8 cellular contexts compared by ENCODE assay signal in the genomic region with DNA sequence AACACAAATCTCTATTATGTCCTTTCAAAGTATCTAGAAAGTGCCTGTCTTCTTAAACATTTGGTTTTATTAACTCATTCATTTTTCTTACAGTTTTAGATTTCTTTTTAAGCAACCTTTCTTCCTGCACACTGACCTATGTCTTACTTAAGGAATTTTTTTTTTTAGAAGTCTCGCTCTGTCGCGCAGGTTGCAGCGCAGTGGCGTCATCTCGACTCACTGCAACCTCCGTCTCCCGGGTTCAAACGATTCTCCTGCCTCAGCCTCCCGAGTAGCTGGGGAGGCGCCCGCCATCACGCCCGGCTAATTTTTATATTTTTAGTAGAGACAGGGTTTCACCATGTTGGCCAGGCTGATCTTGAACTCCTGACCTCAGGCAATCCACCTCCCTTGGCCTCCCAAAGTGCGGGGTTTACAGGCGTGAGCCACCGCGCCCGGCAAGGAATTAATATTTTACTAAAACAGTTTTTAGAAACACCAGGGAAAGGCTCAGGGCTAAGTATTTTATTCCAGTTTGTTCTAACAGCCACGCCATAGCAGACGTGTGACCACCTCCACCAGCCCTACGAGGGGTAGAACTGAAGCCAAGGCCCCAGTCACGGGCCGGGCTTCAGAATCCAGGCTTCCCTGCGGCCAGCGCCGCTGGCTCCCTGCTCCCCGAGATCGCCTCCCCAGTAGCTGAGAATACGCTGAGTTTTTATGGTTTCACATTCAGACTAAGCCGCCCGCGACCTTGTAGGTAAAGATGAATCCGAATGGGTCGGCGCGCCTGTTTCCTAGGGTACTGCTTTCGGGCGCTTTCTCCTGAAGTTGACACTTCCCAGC.
DNase-seq lines count a peak whose midpoint lies in the region; ATAC-seq lines count a peak whose summit lies in the region.

No MANE protein-coding gene starts in this region.

- peaks cover 5% of the 10 kb centered on the region for H3K4me1 ChIP-seq in iPS-15b (ENCODE audit: control insufficient read depth, insufficient read depth, low read length)

- DNase-seq in ACHN (peak; percentile 87), SIG-M5 (lab: John Stamatoyannopoulos, UW) (peak; percentile 10), amniotic epithelial cell (ENCODE audit: low read depth) (peak; percentile 33)
- DNase-seq in stimulated activated CD4-positive, alpha-beta T cell treated with anti-CD3 and anti-CD28 coated beads, Interleukin-12 subunit alpha, Interleukin-12 subunit beta, amount 100 ng/mL, for 24 hours (ENCODE audit: low read depth in 2 of 2): peak; percentile 18 to 28

- peak overlapping the region; percentile 92 for H3K9ac ChIP-seq in iPS-15b (ENCODE audit: low read depth, low read length)

- ATAC-seq in GM18868 (IDR thresholded peaks at IDR 0.05; ENCODE audit: unreplicated experiment): peak; percentile 9
- peak; percentile 11 for ATAC-seq in HG03280 (IDR thresholded peaks at IDR 0.05; ENCODE audit: unreplicated experiment)
- ATAC-seq in HG03108 (IDR thresholded peaks at IDR 0.05; ENCODE audit: unreplicated experiment): no peak

- H3K36me3 ChIP-seq in iPS-15b (ENCODE audit: control insufficient read depth, insufficient read depth, low read length): peaks cover 3% of the 10 kb centered on the region

- no peaks in the 10 kb centered on the region for H3K9me3 ChIP-seq in iPS-15b (ENCODE audit: control insufficient read depth, insufficient read depth, low read length)

- H3K4me3 ChIP-seq in iPS-15b (ENCODE audit: low read depth, low read length): peak overlapping the region; percentile 93

- H3K27me3 ChIP-seq in iPS-15b (ENCODE audit: control insufficient read depth, insufficient read depth, low read length): no peaks in the 10 kb centered on the region

- in situ Hi-C loops in ACHN (cut with HindIII; ENCODE audit: low pct_ligation_motif_present, low pct_unique_long_range_greater_than_20kb, low sequenced_read_pairs): no loop called here

Comparison
In these comparisons a context has a peak if more than half of its experiments do, and no peak if none do; other contexts are left out.
1. DNase-seq: peak in every context shown above with its lines; median percentile 87 in ACHN; 33 in amniotic epithelial cell; 23 in stimulated activated CD4-positive, alpha-beta T cell treated with anti-CD3 and anti-CD28 coated beads, Interleukin-12 subunit alpha, Interleukin-12 subunit beta, amount 100 ng/mL, for 24 hours; 10 in SIG-M5.